ENCODE assay signal across 8 cellular contexts in genomic region chr6:6610031-6610591, GRCh38. TPM values are rescaled to one million over a fixed set of nuclear protein-coding genes. Genes with fewer than 3 reads are reported as not detected.
A peak's percentile ranks its signal among the peaks of the same experiment; 100 is the strongest.
DNase-seq lines count a peak whose midpoint lies in the region; ATAC-seq and TF ChIP-seq lines count a peak whose summit lies in the region.

No MANE protein-coding gene starts in this region.

- peaks cover 48% of the 10 kb centered on the region for H3K36me3 Mint-ChIP-seq in activated CD8-positive, alpha-beta T cell treated with anti-CD3 and anti-CD28 coated beads, Interleukin-2, amount 10 ng/mL, durations not matched to agents 7 days and 5 days (ENCODE audit: low read depth)
- no peaks in the 10 kb centered on the region for H3K36me3 Mint-ChIP-seq in osteocyte (ENCODE audit: unreplicated experiment)

- TF ChIP-seq POLR2A in adrenal gland (IDR thresholded peaks at IDR 0.05) = no peak

- no peak overlapping the region for H3K4me3 ChIP-seq in adrenal gland

- H3K36me3 ChIP-seq in adrenal gland (replicated peaks in 1 of 2) = no peaks in the 10 kb centered on the region

- peak overlapping the region; percentile 96 for H3K27ac Mint-ChIP-seq in activated CD8-positive, alpha-beta T cell treated with anti-CD3 and anti-CD28 coated beads, Interleukin-2, amount 10 ng/mL, durations not matched to agents 7 days and 5 days
- H3K27ac Mint-ChIP-seq in osteocyte (ENCODE audit: unreplicated experiment) = no peak overlapping the region

- no peaks in the 10 kb centered on the region for H3K27me3 ChIP-seq in adrenal gland

- peak; percentile 86 for ATAC-seq in GM19328 (IDR thresholded peaks at IDR 0.05; ENCODE audit: unreplicated experiment)
- peak; percentile 94 for ATAC-seq in HG03175 (IDR thresholded peaks at IDR 0.05; ENCODE audit: unreplicated experiment)
- peak; percentile 77 for ATAC-seq in activated CD8-positive, alpha-beta T cell treated with anti-CD3 and anti-CD28 coated beads, Interleukin-2, amount 10 ng/mL, durations not matched to agents 7 days and 5 days

- peaks cover 18% of the 10 kb centered on the region for H3K9me3 Mint-ChIP-seq in activated CD8-positive, alpha-beta T cell treated with anti-CD3 and anti-CD28 coated beads, Interleukin-2, amount 10 ng/mL, durations not matched to agents 7 days and 5 days (ENCODE audit: insufficient read depth)
- peaks cover 4% of the 10 kb centered on the region for H3K9me3 Mint-ChIP-seq in osteocyte (ENCODE audit: unreplicated experiment)

- POLR2A ChIA-PET in activated CD8-positive, alpha-beta T cell treated with anti-CD3 and anti-CD28 coated beads, Interleukin-2, amount 10 ng/mL, durations not matched to agents 7 days and 5 days (lab: Charles Lee) = interaction anchor here (0.8 to 1.2 kb wide), 2 partner anchors 43 to 50 kb away, joined by 3 to 4 read pairs; no protein-coding TSS in a partner anchor

- WGBS in adrenal gland, 4 donors = 79 to 89% (median 85%) methylated on average over 10 of the region's 10 CpGs

- no peaks in the 10 kb centered on the region for H3K4me1 ChIP-seq in adrenal gland (replicated peaks in 1 of 2)

- no peak overlapping the region for H3K4me3 Mint-ChIP-seq in activated CD8-positive, alpha-beta T cell treated with anti-CD3 and anti-CD28 coated beads, Interleukin-2, amount 10 ng/mL, durations not matched to agents 7 days and 5 days
- no peak overlapping the region for H3K4me3 Mint-ChIP-seq in osteocyte (ENCODE audit: unreplicated experiment)

- DNase-seq in CD1c-positive myeloid dendritic cell (ENCODE audit: extremely low spot score) (peak; percentile 48), DMS 273 (lab: John Stamatoyannopoulos, UW; ENCODE audit: unreplicated experiment) (no peak), osteocyte (ENCODE audit: extremely low spot score, unreplicated experiment) (no peak), amygdala (lab: John Stamatoyannopoulos, UW) (no peak), adrenal gland (no peak)
- DNase-seq in activated CD8-positive, alpha-beta T cell treated with anti-CD3 and anti-CD28 coated beads, Interleukin-2, amount 10 ng/mL, durations not matched to agents 7 days and 5 days = peak; percentile 76

- no peaks in the 10 kb centered on the region for H3K27me3 Mint-ChIP-seq in activated CD8-positive, alpha-beta T cell treated with anti-CD3 and anti-CD28 coated beads, Interleukin-2, amount 10 ng/mL, durations not matched to agents 7 days and 5 days (ENCODE audit: low read depth)
- H3K27me3 Mint-ChIP-seq in osteocyte (ENCODE audit: unreplicated experiment) = no peaks in the 10 kb centered on the region

- CTCF ChIA-PET in activated CD8-positive, alpha-beta T cell treated with anti-CD3 and anti-CD28 coated beads, Interleukin-2, amount 10 ng/mL, durations not matched to agents 7 days and 5 days (lab: Charles Lee) = interaction anchor here (0.6 to 1.4 kb wide), 8 partner anchors 14 to 71 kb away, joined by 3 to 6 read pairs (median 3); partner anchors contain the start of gene LY86

- H3K9me3 ChIP-seq in adrenal gland (replicated peaks in 1 of 3) = no peaks in the 10 kb centered on the region

- intact Hi-C loops in adrenal gland (cut with DNase I) = no loop called here

- no peak for TF ChIP-seq CTCF in osteocyte (IDR thresholded peaks at IDR 0.05)
- no peak for TF ChIP-seq CTCF in adrenal gland (IDR thresholded peaks at IDR 0.05)

- H3K27ac ChIP-seq in adrenal gland = no peak overlapping the region

- peaks cover 69% of the 10 kb centered on the region for H3K4me1 Mint-ChIP-seq in activated CD8-positive, alpha-beta T cell treated with anti-CD3 and anti-CD28 coated beads, Interleukin-2, amount 10 ng/mL, durations not matched to agents 7 days and 5 days (ENCODE audit: low read depth)
- no peaks in the 10 kb centered on the region for H3K4me1 Mint-ChIP-seq in osteocyte (ENCODE audit: unreplicated experiment)

RNA-seq across cellular contexts. Expression of gene LY86, which starts 21.6 kb away (rescaled TPM):
- 1 to 10 TPM; 1.9 to 2.9 TPM for total RNA-seq in activated CD8-positive, alpha-beta T cell treated with anti-CD3 and anti-CD28 coated beads, Interleukin-2, amount 10 ng/mL, durations not matched to agents 7 days and 5 days
- total RNA-seq in osteocyte (not detected in 2 replicates), adrenal gland (10 to 100 TPM in 3 of 8 donors, 1 to 10 TPM in 4, under 1 TPM in 1; 0.60 to 25.7 (median 8.1) TPM)
- 1 to 10 TPM; 4.6 to 6.7 (median 4.8) TPM for polyA plus RNA-seq in adrenal gland

Comparison
In these comparisons a context has a peak if more than half of its experiments do, and no peak if none do; other contexts are left out.
1. DNase-seq: peak in CD1c-positive myeloid dendritic cell (single experiment) and activated CD8-positive, alpha-beta T cell treated with anti-CD3 and anti-CD28 coated beads, Interleukin-2, amount 10 ng/mL, durations not matched to agents 7 days and 5 days (single experiment); none in DMS 273 (single experiment), osteocyte (single experiment), amygdala (0 of 56) and adrenal gland (0 of 7).
2. Peak in every context shown above with its lines, with median percentiles within 50 percentile points of each other: ATAC-seq.